8 cellular contexts compared by ENCODE assay signal in the genomic region with DNA sequence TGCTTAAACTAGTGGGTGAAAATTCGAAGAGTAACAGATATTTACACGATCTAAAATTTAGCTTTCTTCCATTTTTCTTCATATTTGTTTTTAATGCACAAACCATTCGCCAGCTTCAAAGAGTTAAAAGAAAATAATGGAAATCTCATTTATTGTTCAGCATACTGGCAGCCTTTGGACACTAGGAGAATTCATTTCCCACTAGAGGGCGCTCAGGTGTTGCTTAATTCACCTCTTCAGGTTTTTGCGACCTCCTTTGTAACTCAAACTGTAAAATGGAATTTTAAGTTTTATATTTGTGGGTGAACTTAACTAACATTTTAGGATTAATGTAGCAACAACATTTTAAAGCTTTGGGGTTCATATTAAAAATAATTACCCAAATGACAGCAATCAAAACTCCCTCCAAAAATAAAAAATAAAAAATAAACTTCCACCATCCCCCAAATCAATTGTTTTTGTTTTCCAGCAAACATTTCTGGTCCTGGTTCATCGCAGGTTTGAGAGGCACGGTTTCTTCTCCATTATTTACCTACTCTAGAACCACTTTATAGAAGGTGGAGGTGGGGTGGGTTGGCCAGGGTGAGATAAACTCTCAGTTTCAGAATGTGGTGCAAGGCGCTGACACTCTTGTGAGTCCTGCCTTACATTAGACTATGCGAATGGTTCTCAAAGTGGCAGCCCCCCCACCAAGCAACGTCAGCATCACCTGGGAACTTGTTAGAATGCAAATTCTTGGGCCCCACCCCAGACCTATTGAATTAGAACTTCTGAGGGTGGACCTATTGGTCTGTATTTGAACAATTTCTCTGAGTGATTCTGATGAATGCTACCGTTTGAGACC. TPM values are rescaled to one million over a fixed set of nuclear protein-coding genes. Genes with fewer than 3 reads are reported as not detected.
DNase-seq lines count a peak whose midpoint lies in the region; ATAC-seq and TF ChIP-seq lines count a peak whose summit lies in the region.

No MANE protein-coding gene starts in this region.

- ATAC-seq in natural killer cell, result peak in 1 of 3 donors; percentile 52
- no peak for ATAC-seq in natural killer cell treated with Interleukin-12 subunit alpha and Interleukin-12 subunit beta and Interleukin-15 and Interleukin-18, amount 100 ng/mL, for 72 hours
- ATAC-seq in HG03064 (IDR thresholded peaks at IDR 0.05; ENCODE audit: low read depth, unreplicated experiment), result peak; percentile 63

- TF ChIP-seq CTCF in natural killer cell (IDR thresholded peaks at IDR 0.05), result peak; percentile 76
- TF ChIP-seq CTCF in osteocyte (IDR thresholded peaks at IDR 0.05), result peak; percentile 86

- H3K36me3 Mint-ChIP-seq in natural killer cell (no peaks in the 10 kb centered on the region), osteocyte (ENCODE audit: unreplicated experiment) (no peaks in the 10 kb centered on the region)
- H3K36me3 Mint-ChIP-seq in natural killer cell treated with Interleukin-12 subunit alpha and Interleukin-12 subunit beta and Interleukin-15 and Interleukin-18, amount 100 ng/mL, for 72 hours, result no peaks in the 10 kb centered on the region

- intact Hi-C loops in natural killer cell (cut with micrococcal nuclease), result loop anchor here (10.0 kb wide), 1 partner anchor 1796 kb away; no protein-coding TSS in a partner anchor

- H3K4me3 Mint-ChIP-seq in natural killer cell, result no peak overlapping the region
- H3K4me3 Mint-ChIP-seq in natural killer cell treated with Interleukin-12 subunit alpha and Interleukin-12 subunit beta and Interleukin-15 and Interleukin-18, amount 100 ng/mL, for 72 hours, result no peak overlapping the region
- H3K4me3 Mint-ChIP-seq in osteocyte (ENCODE audit: unreplicated experiment), result no peak overlapping the region

- no peak overlapping the region for H3K27ac Mint-ChIP-seq in natural killer cell
- no peak overlapping the region for H3K27ac Mint-ChIP-seq in natural killer cell treated with Interleukin-12 subunit alpha and Interleukin-12 subunit beta and Interleukin-15 and Interleukin-18, amount 100 ng/mL, for 72 hours
- no peak overlapping the region for H3K27ac Mint-ChIP-seq in osteocyte (ENCODE audit: unreplicated experiment)

- H3K27me3 Mint-ChIP-seq in natural killer cell (ENCODE audit: low read depth in 2 of 2) (peaks cover 11 to 17% of the 10 kb centered on the region in 2 donors), osteocyte (ENCODE audit: unreplicated experiment) (peaks cover 36% of the 10 kb centered on the region)
- peaks cover 12 to 21% of the 10 kb centered on the region in 2 donors for H3K27me3 Mint-ChIP-seq in natural killer cell treated with Interleukin-12 subunit alpha and Interleukin-12 subunit beta and Interleukin-15 and Interleukin-18, amount 100 ng/mL, for 72 hours

- H3K4me1 Mint-ChIP-seq in natural killer cell, result no peaks in the 10 kb centered on the region
- H3K4me1 Mint-ChIP-seq in natural killer cell treated with Interleukin-12 subunit alpha and Interleukin-12 subunit beta and Interleukin-15 and Interleukin-18, amount 100 ng/mL, for 72 hours (ENCODE audit: low read depth in 2 of 2), result no peaks in the 10 kb centered on the region
- no peaks in the 10 kb centered on the region for H3K4me1 Mint-ChIP-seq in osteocyte (ENCODE audit: unreplicated experiment)

- DNase-seq in natural killer cell, result no peak
- DNase-seq in natural killer cell treated with Interleukin-12 subunit alpha and Interleukin-12 subunit beta and Interleukin-15 and Interleukin-18, amount 100 ng/mL, for 72 hours (ENCODE audit: low spot score), result no peak
- DNase-seq in NCI-H226, result peak; percentile 28
- peak; percentile 10 to 52 for DNase-seq in activated CD4-positive, alpha-beta T cell treated with anti-CD3 and anti-CD28 coated beads, Interleukin-2, amount 50 U/mL, for 48 hours
- DNase-seq in fibroblast of the conjunctiva (ENCODE audit: low read depth), result peak; percentile 64
- no peak for DNase-seq in osteocyte (ENCODE audit: extremely low spot score, unreplicated experiment)
- DNase-seq in HuH-7.5 (ENCODE audit: low spot score), result no peak

- H3K9me3 Mint-ChIP-seq in natural killer cell, result no peaks in the 10 kb centered on the region
- no peaks in the 10 kb centered on the region for H3K9me3 Mint-ChIP-seq in natural killer cell treated with Interleukin-12 subunit alpha and Interleukin-12 subunit beta and Interleukin-15 and Interleukin-18, amount 100 ng/mL, for 72 hours
- no peaks in the 10 kb centered on the region for H3K9me3 Mint-ChIP-seq in osteocyte (ENCODE audit: unreplicated experiment)

RNA-seq across cellular contexts. Expression of gene PNPT1, which starts 24.7 kb away (rescaled TPM):
- 10 to 100 TPM; 11.3 to 14.2 (median 12.5) TPM for total RNA-seq in natural killer cell
- 10 to 100 TPM; 30.4 to 64.9 TPM for total RNA-seq in natural killer cell treated with Interleukin-12 subunit alpha and Interleukin-12 subunit beta and Interleukin-15 and Interleukin-18, amount 100 ng/mL, for 72 hours
- total RNA-seq in osteocyte, result 17.8 and 28.8 TPM in 2 replicates

Comparison
In these comparisons a context has a peak if more than half of its experiments do, and no peak if none do; other contexts are left out.
1. DNase-seq: peak in NCI-H226 (single experiment), activated CD4-positive, alpha-beta T cell treated with anti-CD3 and anti-CD28 coated beads, Interleukin-2, amount 50 U/mL, for 48 hours (2 of 2) and fibroblast of the conjunctiva (single experiment); none in natural killer cell (single experiment), natural killer cell treated with Interleukin-12 subunit alpha and Interleukin-12 subunit beta and Interleukin-15 and Interleukin-18, amount 100 ng/mL, for 72 hours (single experiment), osteocyte (single experiment) and HuH-7.5 (single experiment).